ENCODE assay signal across 12 cellular contexts in the genomic region with DNA sequence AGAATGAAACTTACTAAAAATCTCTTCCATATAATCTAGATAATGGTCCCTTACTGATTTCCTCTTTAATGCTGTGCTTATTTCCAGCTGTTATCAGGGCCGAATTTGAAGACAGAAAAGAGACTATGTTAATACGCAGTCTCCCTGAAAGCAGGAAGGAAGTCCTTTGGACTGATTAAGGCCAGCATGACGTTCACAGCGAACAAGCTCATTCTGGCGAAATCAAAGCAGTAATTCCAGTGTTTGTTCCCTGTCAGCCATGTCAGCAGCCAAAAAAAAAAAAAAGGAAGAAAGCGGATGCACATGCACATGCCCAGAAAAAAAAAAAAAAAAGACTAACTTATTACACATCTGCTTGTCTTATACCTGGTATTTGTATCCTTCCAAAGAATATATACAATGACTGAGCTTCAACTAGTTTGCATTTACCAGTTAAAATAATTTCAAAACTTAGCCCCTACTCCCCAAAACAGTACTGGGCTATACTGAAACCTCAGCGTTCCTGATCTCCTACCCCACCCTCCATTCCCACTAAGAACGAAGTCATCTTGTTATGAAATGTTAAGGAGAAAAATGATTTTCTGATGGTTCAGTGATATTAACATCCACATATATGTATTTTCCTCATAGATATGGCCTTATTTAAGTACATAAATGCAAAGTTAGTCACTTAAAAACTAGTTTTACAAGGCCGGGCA. TPM values are rescaled to one million over a fixed set of nuclear protein-coding genes. Genes with fewer than 3 reads are reported as not detected.
DNase-seq lines count a peak whose midpoint lies in the region; ATAC-seq, FAIRE-seq and TF ChIP-seq lines count a peak whose summit lies in the region.
"Had no signal": no experiment of that assay in that cellular context is flagged by ENCODE, and none has a peak within 500 bp of the region (broad histone marks: within the 10 kb centered on the region; RNA-seq: fewer than 3 reads in every experiment).

No MANE protein-coding gene starts in this region.

- no peaks in the 10 kb centered on the region for H3K27me3 Mint-ChIP-seq in activated naive CD8-positive, alpha-beta T cell
- H3K27me3 Mint-ChIP-seq in activated naive CD8-positive, alpha-beta T cell treated with anti-CD3 and anti-CD28 coated beads, Interleukin-2, amount 50 U/mL, for 24 hours = no peaks in the 10 kb centered on the region
- H3K27me3 Mint-ChIP-seq in H9 (ENCODE audit: low read depth) = no peaks in the 10 kb centered on the region

- H2BK12ac ChIP-seq in H9 (ENCODE audit: insufficient read length, low read depth, low read length) = no peak overlapping the region

- H3K4ac ChIP-seq in H9 (ENCODE audit: low read depth, low read length) = no peak overlapping the region

- no peak overlapping the region for H3K4me2 ChIP-seq in H9 (ENCODE audit: insufficient read depth, insufficient read length, low read length)

- H2AK5ac ChIP-seq in H9 (ENCODE audit: insufficient read length, low read length) = no peak overlapping the region

- no peaks in the 10 kb centered on the region for H4K20me1 ChIP-seq in H9 (ENCODE audit: control insufficient read depth, insufficient read depth, insufficient read length)

- no peak overlapping the region for H2BK5ac ChIP-seq in H9 (ENCODE audit: insufficient read length, low read length)

- no peak overlapping the region for H3K14ac ChIP-seq in H9 (ENCODE audit: insufficient read depth, low read length)

- no peak for FAIRE-seq in GM19239 (lab: Jason Lieb, UNC)

- H2AFZ ChIP-seq in H9 (ENCODE audit: low read length) = no peak overlapping the region

- no peak overlapping the region for H3T11ph ChIP-seq in H9 (ENCODE audit: low read length)

- TF ChIP-seq CTCF in esophagus squamous epithelium (IDR thresholded peaks at IDR 0.05) = no peak
- no peak for TF ChIP-seq CTCF in uterus (IDR thresholded peaks at IDR 0.05)
- TF ChIP-seq CTCF in testis (IDR thresholded peaks at IDR 0.05) = no peak
- no peak for TF ChIP-seq CTCF in H9 (conservative IDR thresholded peaks at IDR 0.05)

- H3K79me2 ChIP-seq in H9 (ENCODE audit: insufficient read depth, low read length) = no peaks in the 10 kb centered on the region

- no peak overlapping the region for H3K56ac ChIP-seq in H9 (ENCODE audit: insufficient read length, low read depth, low read length)

- H3K36me3 ChIP-seq in esophagus squamous epithelium = peaks cover 0 to 61% (median 0%) of the 10 kb centered on the region in 3 donors
- H3K36me3 ChIP-seq in mucosa of stomach (ENCODE audit: control insufficient read depth, insufficient read depth, low read length) = no peaks in the 10 kb centered on the region
- no peaks in the 10 kb centered on the region for H3K36me3 ChIP-seq in uterus
- no peaks in the 10 kb centered on the region for H3K36me3 ChIP-seq in testis (ENCODE audit: low read depth, missing control alignments)

- H3K4me1 Mint-ChIP-seq in activated naive CD8-positive, alpha-beta T cell (ENCODE audit: low read depth) = peaks cover 10% of the 10 kb centered on the region
- H3K4me1 Mint-ChIP-seq in activated naive CD8-positive, alpha-beta T cell treated with anti-CD3 and anti-CD28 coated beads, Interleukin-2, amount 50 U/mL, for 24 hours = peaks cover 8% of the 10 kb centered on the region
- H3K4me1 Mint-ChIP-seq in H9 = no peaks in the 10 kb centered on the region
- H3K4me1 Mint-ChIP-seq: nephron; stimulated activated effector memory CD8-positive, alpha-beta T cell treated with anti-CD3 and anti-CD28 coated beads, Interleukin-12 subunit alpha, Interleukin-12 subunit beta, amount 100 ng/mL, for 72 hours had no signal

- DNase-seq in activated naive CD8-positive, alpha-beta T cell treated with anti-CD3 and anti-CD28 coated beads, Interleukin-2, amount 50 U/mL, for 24 hours = no peak
- DNase-seq in esophagus squamous epithelium (lab: John Stamatoyannopoulos, UW) (no peak), uterus (peak; percentile 55 to 81), testis (no peak), GM19239 (ENCODE audit: insufficient read length, low spot score) (no peak), H9 (no peak)
- DNase-seq: NCI-H2107 had no signal

- H3K27ac Mint-ChIP-seq in activated naive CD8-positive, alpha-beta T cell = no peak overlapping the region
- H3K27ac Mint-ChIP-seq in activated naive CD8-positive, alpha-beta T cell treated with anti-CD3 and anti-CD28 coated beads, Interleukin-2, amount 50 U/mL, for 24 hours = no peak overlapping the region
- H3K27ac Mint-ChIP-seq in H9 = peak overlapping the region in 1 of 3 experiments; percentile 45; a peak in 1 of 7 replicates
- H3K27ac Mint-ChIP-seq: stimulated activated effector memory CD8-positive, alpha-beta T cell treated with anti-CD3 and anti-CD28 coated beads, Interleukin-12 subunit alpha, Interleukin-12 subunit beta, amount 100 ng/mL, for 72 hours had no signal

- WGBS in esophagus squamous epithelium, 2 donors = 61 to 68% methylated on average over 9 of the region's 9 CpGs
- 73 to 80% methylated on average over 9 of the region's 9 CpGs for WGBS in testis, 2 donors
- WGBS in H9 (ENCODE audit: extremely low coverage, insufficient read length, low lambda C conversion rate) = no CpG with 5 or more reads among the region's 9 CpGs

- ATAC-seq in activated naive CD8-positive, alpha-beta T cell treated with anti-CD3 and anti-CD28 coated beads, Interleukin-2, amount 50 U/mL, for 24 hours = no peak
- ATAC-seq: activated CD4-positive, CD25-positive, alpha-beta regulatory T cell treated with anti-CD3 and anti-CD28 coated beads, Interleukin-2, amount 50 U/mL, for 24 hours; stimulated activated effector memory CD8-positive, alpha-beta T cell treated with anti-CD3 and anti-CD28 coated beads, Interleukin-12 subunit alpha, Interleukin-12 subunit beta, amount 100 ng/mL, for 72 hours had no signal

- H3K9ac ChIP-seq in mucosa of stomach (ENCODE audit: low read length) = peak overlapping the region; percentile 67
- H3K9ac ChIP-seq in H9 (ENCODE audit: extremely low read depth, insufficient read length, low read length) = no peak overlapping the region

- H3K23ac ChIP-seq in H9 (ENCODE audit: insufficient read length, low read depth, low read length) = no peak overlapping the region

- H2BK120ac ChIP-seq in H9 (ENCODE audit: low read depth, low read length, poor library complexity, severe bottlenecking) = no peak overlapping the region

- no peak overlapping the region for H4K5ac ChIP-seq in H9 (ENCODE audit: insufficient read length, low read depth, low read length)

- H3K9me3 Mint-ChIP-seq in activated naive CD8-positive, alpha-beta T cell (ENCODE audit: low read depth) = peaks cover 5% of the 10 kb centered on the region
- H3K9me3 Mint-ChIP-seq in activated naive CD8-positive, alpha-beta T cell treated with anti-CD3 and anti-CD28 coated beads, Interleukin-2, amount 50 U/mL, for 24 hours = peaks cover 7% of the 10 kb centered on the region
- H3K9me3 Mint-ChIP-seq in H9 = peaks cover 15 to 16% of the 10 kb centered on the region in 2 experiments

- TF ChIP-seq POLR2A in esophagus squamous epithelium (IDR thresholded peaks at IDR 0.05) (no peak), uterus (IDR thresholded peaks at IDR 0.05) (peak in 1 of 2 donors; percentile 27), testis (IDR thresholded peaks at IDR 0.05) (no peak)

- H3K27me3 ChIP-seq in esophagus squamous epithelium (no peaks in the 10 kb centered on the region), mucosa of stomach (ENCODE audit: control insufficient read depth, insufficient read depth, low read length) (no peaks in the 10 kb centered on the region), uterus (no peaks in the 10 kb centered on the region), testis (no peaks in the 10 kb centered on the region), H9 (ENCODE audit: insufficient read depth, low read length) (no peaks in the 10 kb centered on the region)

- intact Hi-C loops in esophagus squamous epithelium (cut with DNase I) (no loop called here), uterus (cut with DNase I; ENCODE audit: low total_unique reads) (no loop called here), testis (cut with DNase I; ENCODE audit: low total_unique reads) (no loop called here)

- no peak overlapping the region for H4K8ac ChIP-seq in H9 (replicated peaks; ENCODE audit: insufficient read length, low read depth, low read length)

- H2BK20ac ChIP-seq in H9 (ENCODE audit: low read depth, low read length, poor library complexity, severe bottlenecking) = no peak overlapping the region

- H4K91ac ChIP-seq in H9 (ENCODE audit: insufficient read length, low read depth, low read length) = no peak overlapping the region

- no peaks in the 10 kb centered on the region for H3K9me3 ChIP-seq in esophagus squamous epithelium
- no peaks in the 10 kb centered on the region for H3K9me3 ChIP-seq in mucosa of stomach (ENCODE audit: control insufficient read depth, low read length)
- no peaks in the 10 kb centered on the region for H3K9me3 ChIP-seq in uterus
- no peaks in the 10 kb centered on the region for H3K9me3 ChIP-seq in testis
- H3K9me3 ChIP-seq in H9 (ENCODE audit: control insufficient read depth, low read depth, low read length) = peaks cover 7% of the 10 kb centered on the region

- no peak overlapping the region for H3K18ac ChIP-seq in H9 (ENCODE audit: insufficient read length, low read depth, low read length)

- H3K4me3 ChIP-seq in esophagus squamous epithelium (peak overlapping the region in 2 of 4 donors; percentile 3 to 31), mucosa of stomach (ENCODE audit: low read length) (no peak overlapping the region), uterus (peak overlapping the region in 1 of 2 donors; percentile 1), testis (no peak overlapping the region)

- H3K27ac ChIP-seq in esophagus squamous epithelium (peak overlapping the region; percentile 57 to 89 (median 78)), uterus (peak overlapping the region; percentile 93 to 97), testis (peak overlapping the region in 1 of 2 donors; percentile 63), H9 (ENCODE audit: insufficient read length, low read depth, low read length) (no peak overlapping the region)

- H3K4me1 ChIP-seq in esophagus squamous epithelium (peaks cover 0 to 9% (median 6%) of the 10 kb centered on the region in 3 donors), mucosa of stomach (ENCODE audit: control insufficient read depth, insufficient read depth, low read length) (peaks cover 5% of the 10 kb centered on the region), uterus (peaks cover 3 to 9% of the 10 kb centered on the region in 2 donors), testis (no peaks in the 10 kb centered on the region), H9 (ENCODE audit: insufficient read depth, low read length) (no peaks in the 10 kb centered on the region)

- H3K4me3 Mint-ChIP-seq in activated naive CD8-positive, alpha-beta T cell = peak overlapping the region; percentile 27
- H3K4me3 Mint-ChIP-seq in activated naive CD8-positive, alpha-beta T cell treated with anti-CD3 and anti-CD28 coated beads, Interleukin-2, amount 50 U/mL, for 24 hours = no peak overlapping the region
- no peak overlapping the region for H3K4me3 Mint-ChIP-seq in H9
- H3K4me3 Mint-ChIP-seq: nephron; stimulated activated effector memory CD8-positive, alpha-beta T cell treated with anti-CD3 and anti-CD28 coated beads, Interleukin-12 subunit alpha, Interleukin-12 subunit beta, amount 100 ng/mL, for 72 hours had no signal

- peaks cover 17% of the 10 kb centered on the region for H3K36me3 Mint-ChIP-seq in activated naive CD8-positive, alpha-beta T cell
- H3K36me3 Mint-ChIP-seq in activated naive CD8-positive, alpha-beta T cell treated with anti-CD3 and anti-CD28 coated beads, Interleukin-2, amount 50 U/mL, for 24 hours (ENCODE audit: low read depth) = peaks cover 36% of the 10 kb centered on the region
- H3K36me3 Mint-ChIP-seq in H9 (ENCODE audit: insufficient read depth in 1 of 3, low read depth in 3 of 3) = peaks cover 20 to 42% (median 31%) of the 10 kb centered on the region in 3 experiments

- H3K79me1 ChIP-seq in H9 (ENCODE audit: insufficient read depth, low read depth, low read length, poor library complexity, severe bottlenecking) = no peaks in the 10 kb centered on the region

- H3K23me2 ChIP-seq in H9 (ENCODE audit: insufficient read length, low read depth, low read length, poor library complexity, severe bottlenecking) = no peaks in the 10 kb centered on the region

- no peak overlapping the region for H2BK15ac ChIP-seq in H9 (ENCODE audit: low read depth, low read length)

RNA-seq across cellular contexts. Expression of gene ANAPC16, which starts 29.0 kb away (rescaled TPM):
- total RNA-seq in esophagus squamous epithelium = 100 to 1,000 TPM in 1 of 4 donors, 10 to 100 TPM in 3; 34.2 to 104 (median 58.1) TPM
- total RNA-seq in uterus = 100 to 1,000 TPM in 2 of 4 donors, 10 to 100 TPM in 2; 83.8 to 144 (median 101) TPM
- 10 to 100 TPM; 43.8 to 47.9 TPM for total RNA-seq in testis
- 96.0 TPM for polyA plus RNA-seq in testis (ENCODE audit: insufficient read depth, low read depth, low replicate concordance)
- 66.6 and 73.8 TPM in 2 replicates for total RNA-seq in H9 (2021)

RNA-seq across cellular contexts. Expression of gene ASCC1, which starts 29.3 kb away (rescaled TPM):
- total RNA-seq in esophagus squamous epithelium (10 to 100 TPM; 18.7 to 28.4 (median 24.7) TPM), uterus (100 to 1,000 TPM in 1 of 4 donors, 10 to 100 TPM in 3; 17.9 to 156 (median 38.4) TPM), testis (10 to 100 TPM; 48.8 to 58.3 TPM), H9 (2021) (36.9 and 41.2 TPM in 2 replicates)
- 47.4 TPM for polyA plus RNA-seq in testis (ENCODE audit: insufficient read depth, low read depth, low replicate concordance)

Comparison
In these comparisons a context has a peak if more than half of its experiments do, and no peak if none do; other contexts are left out.
1. DNase-seq: peak in uterus (2 of 2); none in activated naive CD8-positive, alpha-beta T cell treated with anti-CD3 and anti-CD28 coated beads, Interleukin-2, amount 50 U/mL, for 24 hours (single experiment), esophagus squamous epithelium (single experiment), testis (single experiment), GM19239 (single experiment) and H9 (single experiment).